8 cellular contexts compared by ENCODE assay signal in the genomic region with DNA sequence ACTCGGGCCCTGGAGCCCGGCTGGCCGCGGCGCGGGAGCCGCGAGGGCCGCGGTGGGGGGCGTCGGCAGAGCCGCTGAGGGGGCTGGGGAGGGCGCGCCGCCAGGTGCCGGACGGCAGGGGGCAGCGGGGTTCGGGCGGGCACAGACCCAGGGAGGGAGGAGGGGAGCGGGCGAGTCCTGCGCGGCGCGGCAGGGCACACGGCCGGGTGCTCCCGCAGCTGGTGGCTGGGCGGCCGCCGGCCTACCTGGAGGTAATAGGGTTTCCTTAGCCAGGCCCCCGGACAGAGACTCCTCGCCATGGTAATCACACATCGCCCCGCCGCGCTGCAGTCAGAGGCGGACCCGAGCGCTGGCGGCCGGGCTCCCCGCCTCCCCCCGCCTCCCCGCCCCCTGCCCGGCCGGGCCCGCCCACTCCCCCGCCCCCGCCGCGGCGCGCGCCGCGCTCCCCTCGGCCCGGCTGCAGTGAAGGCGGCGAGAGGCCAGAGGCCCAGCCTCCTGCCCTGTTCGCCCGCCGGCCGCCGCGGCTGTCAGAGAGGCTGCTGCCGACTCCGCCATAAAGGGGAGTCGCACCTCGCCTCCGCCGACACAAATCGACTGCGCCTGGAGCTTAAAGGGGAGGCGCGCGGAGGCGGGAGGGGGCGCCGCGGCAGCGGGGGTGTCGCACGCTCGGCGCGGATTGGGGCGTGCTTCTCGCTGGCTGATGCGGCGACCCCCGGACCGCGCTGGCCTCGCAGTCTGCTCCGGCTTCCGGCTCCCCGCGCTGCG. TPM values are rescaled to one million over a fixed set of nuclear protein-coding genes. Genes with fewer than 3 reads are reported as not detected.
DNase-seq lines count a peak whose midpoint lies in the region; ATAC-seq and TF ChIP-seq lines count a peak whose summit lies in the region.

Gene DIPK1A, minus strand, starts transcription at position 332 of the 765 bp plus-strand sequence. Its CDS starts 33 bp downstream, at position 299.

- H3K27ac ChIP-seq in MM.1S (ENCODE audit: low read length) (peak within 1 kb of the TSS; percentile 88), right cardiac atrium (ENCODE audit: low read length) (peak within 1 kb of the TSS; percentile 93), vagina (peak within 1 kb of the TSS; percentile 96)

- H3K36me3 Mint-ChIP-seq in T-helper 1 cell treated with Interleukin-12 subunit alpha and Interleukin-12 subunit beta and Interleukin-4 antibody, amounts not matched to agents 30 μg/mL and 1 μg/mL, for 36 hours (ENCODE audit: low read depth), result peaks cover 12% of the 10 kb centered on the region

- H3K4me1 Mint-ChIP-seq in T-helper 1 cell treated with Interleukin-12 subunit alpha and Interleukin-12 subunit beta and Interleukin-4 antibody, amounts not matched to agents 30 μg/mL and 1 μg/mL, for 36 hours (ENCODE audit: low read depth), result peaks cover 32% of the 10 kb centered on the region

- no peaks in the 10 kb centered on the region for H4K20me1 ChIP-seq in MM.1S (ENCODE audit: insufficient read depth, low read length)

- peak; percentile 88 to 92 for ATAC-seq in right cardiac atrium

- in situ Hi-C loops in HAP-1 (cut with MboI; ENCODE audit: low sequenced_read_pairs), result no loop called here

- no peaks in the 10 kb centered on the region for H3K9me2 ChIP-seq in MM.1S (replicated peaks; ENCODE audit: insufficient read depth, low read length)

- WGBS in right cardiac atrium, result under 1% methylated on average over 99 of the region's 103 CpGs

- no peaks in the 10 kb centered on the region for H3K9me3 Mint-ChIP-seq in T-helper 1 cell treated with Interleukin-12 subunit alpha and Interleukin-12 subunit beta and Interleukin-4 antibody, amounts not matched to agents 30 μg/mL and 1 μg/mL, for 36 hours

- H3K4me1 ChIP-seq in HAP-1 (peaks cover 4% of the 10 kb centered on the region), MM.1S (ENCODE audit: low read length) (peaks cover 28% of the 10 kb centered on the region), right cardiac atrium (ENCODE audit: control insufficient read depth, insufficient read depth, low read length) (no peaks in the 10 kb centered on the region), vagina (peaks cover 17% of the 10 kb centered on the region)

- H3K4me3 ChIP-seq in HAP-1 (peak within 1 kb of the TSS; percentile 45), MM.1S (ENCODE audit: low read length) (peak within 1 kb of the TSS; percentile 82), right cardiac atrium (ENCODE audit: low read length) (peak within 1 kb of the TSS; percentile 68), vagina (peak within 1 kb of the TSS; percentile 79 to 87)

- H3K27me3 Mint-ChIP-seq in T-helper 1 cell treated with Interleukin-12 subunit alpha and Interleukin-12 subunit beta and Interleukin-4 antibody, amounts not matched to agents 30 μg/mL and 1 μg/mL, for 36 hours (ENCODE audit: low read depth), result no peaks in the 10 kb centered on the region

- peaks cover 31% of the 10 kb centered on the region for H3F3A ChIP-seq in MM.1S (ENCODE audit: insufficient read depth, low read length)

- DNase-seq in GM04504 (ENCODE audit: low read depth) (peak; percentile 57), HAP-1 (ENCODE audit: low spot score in 2 of 2) (peak; percentile 59 to 82), MM.1S (peak; percentile 66), amniotic stem cell (lab: John Stamatoyannopoulos, UW) (peak; percentile 11), right cardiac atrium (peak; percentile 81 to 94 (median 93)), renal cortical epithelial cell (ENCODE audit: low read depth) (peak; percentile 25), vagina (ENCODE audit: extremely low spot score in 2 of 2) (no peak)

- TF ChIP-seq POLR2A in vagina (IDR thresholded peaks at IDR 0.05), result peak in 1 of 2 donors; percentile 58

- TF ChIP-seq CTCF in MM.1S (IDR thresholded peaks at IDR 0.05; ENCODE audit: low read length) (no peak), vagina (IDR thresholded peaks at IDR 0.05) (no peak)

- peaks cover 39% of the 10 kb centered on the region for H3K27me3 ChIP-seq in HAP-1 (ENCODE audit: low read depth)
- H3K27me3 ChIP-seq in MM.1S (replicated peaks; ENCODE audit: insufficient read depth, low read length), result no peaks in the 10 kb centered on the region
- no peaks in the 10 kb centered on the region for H3K27me3 ChIP-seq in right cardiac atrium (ENCODE audit: control insufficient read depth, insufficient read depth)
- no peaks in the 10 kb centered on the region for H3K27me3 ChIP-seq in vagina

- H3K9ac ChIP-seq in MM.1S (ENCODE audit: low read length), result peak within 1 kb of the TSS; percentile 81

- peaks cover 45% of the 10 kb centered on the region for H3K79me2 ChIP-seq in MM.1S (ENCODE audit: low read length)

- H3K4me3 Mint-ChIP-seq in T-helper 1 cell treated with Interleukin-12 subunit alpha and Interleukin-12 subunit beta and Interleukin-4 antibody, amounts not matched to agents 30 μg/mL and 1 μg/mL, for 36 hours, result peak within 1 kb of the TSS; percentile 95

- 0 out of 2 replicates have a peak within 1 kb of the TSS, but pooled peaks have one; percentile 20 for H2AFZ ChIP-seq in MM.1S (ENCODE audit: low read length)

- peak within 1 kb of the TSS; percentile 96 for H3K27ac Mint-ChIP-seq in T-helper 1 cell treated with Interleukin-12 subunit alpha and Interleukin-12 subunit beta and Interleukin-4 antibody, amounts not matched to agents 30 μg/mL and 1 μg/mL, for 36 hours

- intact Hi-C loops in right cardiac atrium (cut with DNase I) (no loop called here), vagina (cut with DNase I) (no loop called here)

- H3K36me3 ChIP-seq in HAP-1 (replicated peaks) (no peaks in the 10 kb centered on the region), MM.1S (replicated peaks; ENCODE audit: insufficient read depth, low read length) (no peaks in the 10 kb centered on the region), vagina (no peaks in the 10 kb centered on the region)

- H3K9me3 ChIP-seq in HAP-1 (no peaks in the 10 kb centered on the region), MM.1S (replicated peaks; ENCODE audit: insufficient read depth, low read length) (no peaks in the 10 kb centered on the region), right cardiac atrium (ENCODE audit: control insufficient read depth, low read length) (no peaks in the 10 kb centered on the region), vagina (no peaks in the 10 kb centered on the region)

- peak within 1 kb of the TSS; percentile 63 for H3K4me2 ChIP-seq in MM.1S (ENCODE audit: low read depth, low read length)

RNA-seq across cellular contexts. Expression of gene DIPK1A, which starts in this region (rescaled TPM):
- total RNA-seq in right cardiac atrium (10 to 100 TPM in 1 of 4 donors, 1 to 10 TPM in 3; 7.8 to 10.1 (median 8.3) TPM), renal cortical epithelial cell (5.7 and 7.1 TPM in 2 replicates), vagina (7.9 TPM)
- polyA plus RNA-seq in right cardiac atrium, result 4.4 TPM

Comparison
In these comparisons a context has a peak if more than half of its experiments do, and no peak if none do; other contexts are left out.
1. DNase-seq: peak in GM04504 (single experiment), HAP-1 (2 of 2), MM.1S (single experiment), amniotic stem cell (single experiment), right cardiac atrium (3 of 3) and renal cortical epithelial cell (single experiment); none in vagina (0 of 2).
2. Peak in every context shown above with its lines, with median percentiles within 50 percentile points of each other: H3K4me3 ChIP-seq and H3K27ac ChIP-seq.